13 cellular contexts compared by ENCODE assay signal in genomic region chr14:89540830-89541470, GRCh38.
DNase-seq lines count a peak whose midpoint lies in the region; ATAC-seq and TF ChIP-seq lines count a peak whose summit lies in the region.
"Had no signal": no experiment of that assay in that cellular context is flagged by ENCODE, and none has a peak within 500 bp of the region (broad histone marks: within the 10 kb centered on the region; RNA-seq: fewer than 3 reads in every experiment).

No MANE protein-coding gene starts in this region.

- H3K4me3 ChIP-seq in PC-3 (ENCODE audit: low read length): no peak overlapping the region
- H3K4me3 ChIP-seq in epithelial cell of esophagus (ENCODE audit: low read length): no peak overlapping the region
- no peak overlapping the region for H3K4me3 ChIP-seq in trophoblast cell (ENCODE audit: low read depth, low read length)
- no peak overlapping the region for H3K4me3 ChIP-seq in transverse colon
- H3K4me3 ChIP-seq: heart right ventricle, stomach had no signal

- no peak overlapping the region for H4K12ac ChIP-seq in trophoblast cell (ENCODE audit: low read depth, low read length)

- no peaks in the 10 kb centered on the region for H3K9me3 ChIP-seq in PC-3 (ENCODE audit: low read length)
- no peaks in the 10 kb centered on the region for H3K9me3 ChIP-seq in trophoblast cell (ENCODE audit: insufficient read depth, low read depth, low read length)
- H3K9me3 ChIP-seq in transverse colon: no peaks in the 10 kb centered on the region
- H3K9me3 ChIP-seq: heart right ventricle, stomach had no signal

- H3K9ac ChIP-seq in PC-3 (ENCODE audit: low read length) (no peak overlapping the region), trophoblast cell (ENCODE audit: low read length) (no peak overlapping the region)

- H2AFZ ChIP-seq in PC-3 (ENCODE audit: low read length) (no peak overlapping the region), trophoblast cell (ENCODE audit: insufficient read depth, low read length, poor library complexity) (no peak overlapping the region)

- TF ChIP-seq POLR2A in transverse colon (IDR thresholded peaks at IDR 0.05): no peak

- H3K18ac ChIP-seq in trophoblast cell (ENCODE audit: low read length): no peak overlapping the region

- H2BK120ac ChIP-seq in trophoblast cell (ENCODE audit: insufficient read depth, low read length, poor library complexity): no peak overlapping the region

- peak; percentile 84 for DNase-seq in ELR (ENCODE audit: low read depth)
- peak; percentile 72 for DNase-seq in PC-3
- peak; percentile 66 for DNase-seq in epithelial cell of esophagus (ENCODE audit: low read depth)
- DNase-seq in trophoblast cell: peak; percentile 77 to 92
- no peak for DNase-seq in transverse colon
- no peak for DNase-seq in amygdala (lab: John Stamatoyannopoulos, UW)
- no peak for DNase-seq in NCI-H510A treated with DMSO at 0.1 percent for 48 hours (lab: John Stamatoyannopoulos, UW)
- DNase-seq: DMS 273 treated with DMSO at 0.1 percent for 48 hours; heart right ventricle; NCI-H1105; NCI-H748 treated with DMSO at 0.1 percent for 48 hours; stimulated activated CD4-positive, alpha-beta T cell treated with anti-CD3 and anti-CD28 coated beads, Interleukin-4, amount 100 ng/mL, for 4 hours; stomach had no signal

- no peak overlapping the region for H3K23ac ChIP-seq in trophoblast cell (ENCODE audit: low read length)

- no peaks in the 10 kb centered on the region for H3F3A ChIP-seq in PC-3 (ENCODE audit: low read length, unreplicated experiment)

- CTCF ChIA-PET in PC-3 (lab: Charles Lee): no interaction called here

- H4K20me1 ChIP-seq in PC-3 (ENCODE audit: low read length): no peaks in the 10 kb centered on the region

- peak overlapping the region; percentile 58 for H3K27ac ChIP-seq in PC-3 (ENCODE audit: low read length)
- no peak overlapping the region for H3K27ac ChIP-seq in trophoblast cell (ENCODE audit: low read depth, low read length)
- no peak overlapping the region for H3K27ac ChIP-seq in transverse colon
- H3K27ac ChIP-seq: heart right ventricle, stomach had no signal

- in situ Hi-C loops in transverse colon (cut with MboI; ENCODE audit: low pct_ligation_motif_present in 1 of 4, low pct_unique_long_range_greater_than_20kb in 1 of 4, low sequenced_read_pairs in 3 of 4): no loop called here

- H4K91ac ChIP-seq in trophoblast cell (ENCODE audit: low read depth, low read length): no peak overlapping the region

- no peak overlapping the region for H2AK5ac ChIP-seq in trophoblast cell (ENCODE audit: low read length)

- peak overlapping the region; percentile 51 for H3K4me2 ChIP-seq in PC-3 (ENCODE audit: low read length)
- H3K4me2 ChIP-seq in trophoblast cell (ENCODE audit: low read length): no peak overlapping the region

- no peak for TF ChIP-seq EP300 in transverse colon (IDR thresholded peaks at IDR 0.05; ENCODE audit: low read depth)

- no CpG with 5 or more reads among the region's 5 CpGs for WGBS in trophoblast cell (ENCODE audit: extremely low coverage, insufficient coverage, insufficient read length)
- WGBS in transverse colon (ENCODE audit: low coverage in 1 of 2), 2 donors: 90 to 100% methylated on average over 3 to 5 of the region's 5 CpGs

- H2BK12ac ChIP-seq in trophoblast cell (ENCODE audit: low read length): no peak overlapping the region

- H3K36me3 ChIP-seq in PC-3 (ENCODE audit: low read depth, low read length) (no peaks in the 10 kb centered on the region), trophoblast cell (ENCODE audit: control insufficient read depth in 1 of 2, insufficient read depth in 2 of 2, low read length in 2 of 2) (no peaks in the 10 kb centered on the region), transverse colon (no peaks in the 10 kb centered on the region)
- H3K36me3 ChIP-seq: heart right ventricle, stomach had no signal

- BruUV-seq in PC-3 (replicated peaks; lab: Mats Ljungman, UMichigan): no TSS peak

- H2BK5ac ChIP-seq in trophoblast cell (ENCODE audit: low read depth, low read length, poor library complexity): no peak overlapping the region

- H3K79me1 ChIP-seq in trophoblast cell (ENCODE audit: low read length): peaks cover 10% of the 10 kb centered on the region

- H3K79me2 ChIP-seq in PC-3 (ENCODE audit: low read length) (no peaks in the 10 kb centered on the region), trophoblast cell (ENCODE audit: control insufficient read depth, insufficient read depth, low read length, poor library complexity) (peaks cover 1% of the 10 kb centered on the region)

- POLR2A ChIA-PET in PC-3 (lab: Charles Lee; ENCODE audit: unreplicated experiment): no interaction called here

- H3K14ac ChIP-seq in trophoblast cell (ENCODE audit: low read length): no peak overlapping the region

- H3K9me2 ChIP-seq in PC-3 (replicated peaks; ENCODE audit: low read length): no peaks in the 10 kb centered on the region

- H3K4ac ChIP-seq in trophoblast cell (ENCODE audit: low read depth, low read length): no peak overlapping the region

- H3K27me3 ChIP-seq in PC-3 (ENCODE audit: low read length) (no peaks in the 10 kb centered on the region), trophoblast cell (ENCODE audit: insufficient read depth, low read length) (no peaks in the 10 kb centered on the region), transverse colon (no peaks in the 10 kb centered on the region)
- H3K27me3 ChIP-seq: heart right ventricle, stomach had no signal

- H3K4me1 ChIP-seq in PC-3 (ENCODE audit: insufficient read depth, low read length) (peaks cover 21% of the 10 kb centered on the region), trophoblast cell (ENCODE audit: control insufficient read depth in 1 of 2, insufficient read depth in 2 of 2, low read length in 2 of 2) (peaks cover 4 to 17% of the 10 kb centered on the region in 2 experiments), transverse colon (peaks cover 0 to 12% (median 0%) of the 10 kb centered on the region in 4 donors)

- TF ChIP-seq CTCF in PC-3 (conservative IDR thresholded peaks at IDR 0.05; ENCODE audit: low read depth, low read length): no peak
- no peak for TF ChIP-seq CTCF in epithelial cell of esophagus (IDR thresholded peaks at IDR 0.05; ENCODE audit: insufficient read depth, low read depth, low read length, missing control alignments)
- TF ChIP-seq CTCF in transverse colon (IDR thresholded peaks at IDR 0.05): no peak

- intact Hi-C loops in PC-3 (cut with micrococcal nuclease): no loop called here
- intact Hi-C loops in transverse colon (cut with DNase I; ENCODE audit: low total_unique reads): no loop called here

- peak; percentile 48 for ATAC-seq in PC-3
- ATAC-seq: heart right ventricle had no signal

- H4K8ac ChIP-seq in trophoblast cell (ENCODE audit: low read depth, low read length): no peak overlapping the region

Comparison
In these comparisons a context has a peak if more than half of its experiments do, and no peak if none do; other contexts are left out.
1. DNase-seq: peak in ELR (single experiment), PC-3 (single experiment), epithelial cell of esophagus (single experiment) and trophoblast cell (2 of 2); none in transverse colon (single experiment), amygdala (0 of 56) and NCI-H510A treated with DMSO at 0.1 percent for 48 hours (single experiment).